8 cellular contexts compared by ENCODE assay signal in genomic region chr9:94867842-94868312, GRCh38.
A peak's percentile ranks its signal among the peaks of the same experiment; 100 is the strongest.
DNase-seq lines count a peak whose midpoint lies in the region; ATAC-seq and TF ChIP-seq lines count a peak whose summit lies in the region.

No MANE protein-coding gene starts in this region.

- peak overlapping the region; percentile 97 for H3K27ac ChIP-seq in RWPE2 (ENCODE audit: poor library complexity, severe bottlenecking)
- H3K27ac ChIP-seq in esophagus squamous epithelium = peak overlapping the region; percentile 70 to 92 (median 86)
- H3K27ac ChIP-seq in prostate gland = peak overlapping the region; percentile 79 to 83

- no peak overlapping the region for H3K4me3 ChIP-seq in RWPE2 (ENCODE audit: severe bottlenecking)
- peak overlapping the region in 1 of 4 donors; percentile 33 for H3K4me3 ChIP-seq in esophagus squamous epithelium
- H3K4me3 ChIP-seq in prostate gland = no peak overlapping the region

- no peaks in the 10 kb centered on the region for H3K27me3 ChIP-seq in RWPE2 (ENCODE audit: insufficient read depth, poor library complexity, severe bottlenecking)
- no peaks in the 10 kb centered on the region for H3K27me3 ChIP-seq in esophagus squamous epithelium
- no peaks in the 10 kb centered on the region for H3K27me3 ChIP-seq in prostate gland (replicated peaks; ENCODE audit: insufficient read depth)

- H3K9me3 ChIP-seq in RWPE2 (ENCODE audit: severe bottlenecking) = no peaks in the 10 kb centered on the region
- no peaks in the 10 kb centered on the region for H3K9me3 ChIP-seq in esophagus squamous epithelium
- H3K9me3 ChIP-seq in prostate gland = no peaks in the 10 kb centered on the region

- peaks cover 56% of the 10 kb centered on the region for H3K4me1 ChIP-seq in RWPE2 (ENCODE audit: insufficient read depth, poor library complexity, severe bottlenecking)
- peaks cover 20 to 85% (median 28%) of the 10 kb centered on the region in 3 donors for H3K4me1 ChIP-seq in esophagus squamous epithelium
- H3K4me1 ChIP-seq in prostate gland (replicated peaks) = no peaks in the 10 kb centered on the region

- intact Hi-C loops in esophagus squamous epithelium (cut with DNase I) (no loop called here), prostate gland (cut with DNase I) (loop anchor here (2.0 to 5.0 kb wide), 3 partner anchors 41 to 134 kb away; no protein-coding TSS in a partner anchor)

- TF ChIP-seq POLR2A in esophagus squamous epithelium (IDR thresholded peaks at IDR 0.05) (no peak), prostate gland (IDR thresholded peaks at IDR 0.05) (no peak)

- H3K36me3 ChIP-seq in RWPE2 (ENCODE audit: low read depth) (no peaks in the 10 kb centered on the region), esophagus squamous epithelium (no peaks in the 10 kb centered on the region), prostate gland (no peaks in the 10 kb centered on the region)

- TF ChIP-seq CTCF in RWPE2 (IDR thresholded peaks at IDR 0.05; ENCODE audit: poor library complexity, severe bottlenecking) (no peak), esophagus squamous epithelium (IDR thresholded peaks at IDR 0.05) (no peak), prostate gland (IDR thresholded peaks at IDR 0.05) (no peak)

- WGBS in esophagus squamous epithelium, 2 donors = 23 to 25% methylated on average over 4 of the region's 4 CpGs
- WGBS in prostate gland = 15% methylated on average over 4 of the region's 4 CpGs

- ATAC-seq in RWPE2 (ENCODE audit: low read depth) = peak; percentile 73
- no peak for ATAC-seq in GM18870 (IDR thresholded peaks at IDR 0.05; ENCODE audit: unreplicated experiment)

- DNase-seq in Daoy (ENCODE audit: low read depth) = peak; percentile 92
- DNase-seq in RWPE2 (ENCODE audit: low spot score) = no peak
- DNase-seq in esophagus squamous epithelium (lab: John Stamatoyannopoulos, UW) = no peak
- no peak for DNase-seq in prostate gland (ENCODE audit: low spot score)
- DNase-seq in ureter (ENCODE audit: low spot score) = no peak
- no peak for DNase-seq in effector CD4-positive, alpha-beta T cell
- no peak for DNase-seq in activated CD4-positive, alpha-beta T cell treated with anti-CD3 and anti-CD28 coated beads, Interleukin-2, amount 50 U/mL, for 48 hours
